In genomic region chr19:35454663-35455062, GRCh38 we compare ENCODE assay signal across 17 cellular contexts.
DNase-seq lines count a peak whose midpoint lies in the region; TF ChIP-seq lines count a peak whose summit lies in the region.
"Had no signal": no experiment of that assay in that cellular context is flagged by ENCODE, and none has a peak within 500 bp of the region (broad histone marks: within the 10 kb centered on the region; RNA-seq: fewer than 3 reads in every experiment).

No MANE protein-coding gene starts in this region.

- H3K4me2 ChIP-seq in parathyroid adenoma (ENCODE audit: low read length): no peak overlapping the region
- H3K4me2 ChIP-seq: BLaER1 had no signal

- DNase-seq in NCI-H748 (lab: John Stamatoyannopoulos, UW; ENCODE audit: unreplicated experiment) (peak; percentile 32), NCI-H748 treated with DMSO at 0.1 percent for 48 hours (lab: John Stamatoyannopoulos, UW) (no peak), GM10266 (ENCODE audit: extremely low spot score) (no peak), NCI-H2107 treated with DMSO at 0.1 percent for 48 hours (lab: John Stamatoyannopoulos, UW; ENCODE audit: unreplicated experiment) (no peak)
- no peak for DNase-seq in activated CD4-positive, alpha-beta T cell treated with anti-CD3 and anti-CD28 coated beads for 1 hour
- DNase-seq: Calu3; CD4-positive, alpha-beta memory T cell; GF-D8; GM23248; IMR-90 had no signal

- no peak overlapping the region for H3K4me3 ChIP-seq in parathyroid adenoma (ENCODE audit: low read depth, low read length)
- H3K4me3 ChIP-seq: BLaER1, GM12878, GM23248, HAP-1 had no signal

- no peaks in the 10 kb centered on the region for H3K27me3 ChIP-seq in parathyroid adenoma (ENCODE audit: control insufficient read depth, insufficient read depth, low read length)
- H3K27me3 ChIP-seq: BLaER1 had no signal

- H3K79me2 ChIP-seq in parathyroid adenoma: no peaks in the 10 kb centered on the region

- H2AFZ ChIP-seq in parathyroid adenoma: peak overlapping the region; percentile 7
- H2AFZ ChIP-seq: GM23248 had no signal

- peak overlapping the region; percentile 98; the same call in 1 of the 2 replicates for H3K27ac ChIP-seq in VCaP
- no peak overlapping the region for H3K27ac ChIP-seq in parathyroid adenoma
- H3K27ac ChIP-seq: 22Rv1, BLaER1, GM23248, HL-60 had no signal

- H3K9me3 ChIP-seq in parathyroid adenoma (ENCODE audit: control insufficient read depth, low read length): no peaks in the 10 kb centered on the region
- H3K9me3 ChIP-seq: BLaER1, HAP-1 had no signal

- H3K36me3 ChIP-seq in parathyroid adenoma (ENCODE audit: control insufficient read depth, insufficient read depth, low read length): no peaks in the 10 kb centered on the region
- H3K36me3 ChIP-seq: BLaER1, HAP-1 had no signal

- H3K9ac ChIP-seq in parathyroid adenoma: no peak overlapping the region
- H3K9ac ChIP-seq: BLaER1, GM23248 had no signal

- TF ChIP-seq CTCF in VCaP (conservative IDR thresholded peaks at IDR 0.05) (no peak), parathyroid adenoma (IDR thresholded peaks at IDR 0.05) (no peak), GM10266 (IDR thresholded peaks at IDR 0.05; ENCODE audit: control insufficient read depth, insufficient read depth, low read depth, missing control alignments) (no peak)

- peaks cover 21% of the 10 kb centered on the region for H3K4me1 ChIP-seq in parathyroid adenoma
- H3K4me1 ChIP-seq: HAP-1 had no signal
